Comparison of ENCODE assay signal across 16 cellular contexts in genomic region chr16:3482659-3483241, GRCh38. TPM values are rescaled to one million over a fixed set of nuclear protein-coding genes. Genes with fewer than 3 reads are reported as not detected.
DNase-seq lines count a peak whose midpoint lies in the region; ATAC-seq and TF ChIP-seq lines count a peak whose summit lies in the region.
"Had no signal": no experiment of that assay in that cellular context is flagged by ENCODE, and none has a peak within 500 bp of the region (broad histone marks: within the 10 kb centered on the region; RNA-seq: fewer than 3 reads in every experiment).

No MANE protein-coding gene starts in this region.

- H3K27ac Mint-ChIP-seq in activated naive CD4-positive, alpha-beta T cell treated with anti-CD3 and anti-CD28 coated beads, Interleukin-2, amount 10 ng/mL, durations not matched to agents 7 days and 5 days: peak overlapping the region; percentile 15
- peak overlapping the region; percentile 38 for H3K27ac Mint-ChIP-seq in endodermal cell
- H3K27ac Mint-ChIP-seq: CD4-positive, CD25-positive, alpha-beta regulatory T cell had no signal

- ATAC-seq in HG02852 (IDR thresholded peaks at IDR 0.05; ENCODE audit: unreplicated experiment): no peak
- ATAC-seq: GM12878, Panc1 had no signal

- no peaks in the 10 kb centered on the region for H3K4me1 Mint-ChIP-seq in activated naive CD4-positive, alpha-beta T cell treated with anti-CD3 and anti-CD28 coated beads, Interleukin-2, amount 10 ng/mL, durations not matched to agents 7 days and 5 days
- H3K4me1 Mint-ChIP-seq in endodermal cell: peaks cover 11% of the 10 kb centered on the region

- DNase-seq in activated naive CD4-positive, alpha-beta T cell treated with anti-CD3 and anti-CD28 coated beads, Interleukin-2, amount 10 ng/mL, durations not matched to agents 7 days and 5 days: no peak
- no peak for DNase-seq in activated naive CD4-positive, alpha-beta T cell treated with Interleukin-2 at 50 U/mL for 16 hours
- DNase-seq in WERI-Rb-1 (no peak), endodermal cell (peak; percentile 45), spleen (peak; percentile 13), brain microvascular endothelial cell (no peak)
- DNase-seq: CD4-positive, CD25-positive, alpha-beta regulatory T cell; NCI-H1417; NCI-H1930; NCI-H2171; NCI-H774 had no signal

- H3K4me1 ChIP-seq in endodermal cell (ENCODE audit: control insufficient read depth, insufficient read depth, low read length): peaks cover 3% of the 10 kb centered on the region
- H3K4me1 ChIP-seq in spleen: peaks cover 0 to 8% (median 2%) of the 10 kb centered on the region in 6 donors

- no peak overlapping the region for H3K9ac ChIP-seq in endodermal cell (ENCODE audit: extremely low read depth, low read length, poor library complexity, severe bottlenecking)

- no peaks in the 10 kb centered on the region for H3K9me3 Mint-ChIP-seq in activated naive CD4-positive, alpha-beta T cell treated with anti-CD3 and anti-CD28 coated beads, Interleukin-2, amount 10 ng/mL, durations not matched to agents 7 days and 5 days
- no peaks in the 10 kb centered on the region for H3K9me3 Mint-ChIP-seq in endodermal cell
- H3K9me3 Mint-ChIP-seq: CD4-positive, CD25-positive, alpha-beta regulatory T cell had no signal

- H3K27me3 ChIP-seq in WERI-Rb-1 (ENCODE audit: insufficient read depth, low read depth, severe bottlenecking): no peaks in the 10 kb centered on the region
- no peaks in the 10 kb centered on the region for H3K27me3 ChIP-seq in endodermal cell (ENCODE audit: control insufficient read depth, insufficient read depth, low read length, poor library complexity, severe bottlenecking)
- no peaks in the 10 kb centered on the region for H3K27me3 ChIP-seq in spleen (replicated peaks in 1 of 7)
- no peaks in the 10 kb centered on the region for H3K27me3 ChIP-seq in brain microvascular endothelial cell (replicated peaks)

- H3K4me3 ChIP-seq in WERI-Rb-1 (ENCODE audit: low read depth, low read length) (no peak overlapping the region), endodermal cell (ENCODE audit: low read length) (no peak overlapping the region), spleen (no peak overlapping the region), brain microvascular endothelial cell (ENCODE audit: low read depth, low read length) (no peak overlapping the region)
- H3K4me3 ChIP-seq: GM12878 had no signal

- H3K36me3 Mint-ChIP-seq in activated naive CD4-positive, alpha-beta T cell treated with anti-CD3 and anti-CD28 coated beads, Interleukin-2, amount 10 ng/mL, durations not matched to agents 7 days and 5 days: peaks cover 38% of the 10 kb centered on the region
- H3K36me3 Mint-ChIP-seq in endodermal cell (ENCODE audit: low read depth): peaks cover 72% of the 10 kb centered on the region

- no peaks in the 10 kb centered on the region for H3K9me3 ChIP-seq in WERI-Rb-1 (ENCODE audit: severe bottlenecking)
- H3K9me3 ChIP-seq in endodermal cell (ENCODE audit: control insufficient read depth, low read length): no peaks in the 10 kb centered on the region
- H3K9me3 ChIP-seq in spleen: no peaks in the 10 kb centered on the region

- TF ChIP-seq POLR2A in spleen (IDR thresholded peaks at IDR 0.05): no peak

- CTCF ChIA-PET in activated naive CD4-positive, alpha-beta T cell treated with anti-CD3 and anti-CD28 coated beads, Interleukin-2, amount 10 ng/mL, durations not matched to agents 7 days and 5 days (lab: Charles Lee): no interaction called here

- TF ChIP-seq CTCF in WERI-Rb-1 (IDR thresholded peaks at IDR 0.05; ENCODE audit: low read depth, low read length) (peak; percentile 49), endodermal cell (conservative IDR thresholded peaks at IDR 0.05) (no peak), spleen (IDR thresholded peaks at IDR 0.05 in 8 of 11, conservative IDR thresholded peaks at IDR 0.05 in 3 of 11) (no peak), brain microvascular endothelial cell (IDR thresholded peaks at IDR 0.05; ENCODE audit: low read depth, low read length, missing control alignments) (no peak)

- no peak overlapping the region for H3K4me3 Mint-ChIP-seq in activated naive CD4-positive, alpha-beta T cell treated with anti-CD3 and anti-CD28 coated beads, Interleukin-2, amount 10 ng/mL, durations not matched to agents 7 days and 5 days
- H3K4me3 Mint-ChIP-seq in endodermal cell: no peak overlapping the region
- H3K4me3 Mint-ChIP-seq: CD4-positive, CD25-positive, alpha-beta regulatory T cell had no signal

- H3K27ac ChIP-seq in WERI-Rb-1: peak overlapping the region; percentile 65
- H3K27ac ChIP-seq in endodermal cell (ENCODE audit: low read depth, low read length): no peak overlapping the region
- no peak overlapping the region for H3K27ac ChIP-seq in spleen
- H3K27ac ChIP-seq in brain microvascular endothelial cell: no peak overlapping the region

- peaks cover 71% of the 10 kb centered on the region for H3K36me3 ChIP-seq in WERI-Rb-1
- peaks cover 50% of the 10 kb centered on the region for H3K36me3 ChIP-seq in endodermal cell (ENCODE audit: control insufficient read depth, insufficient read depth, low read length)
- peaks cover 3 to 100% (median 85%) of the 10 kb centered on the region in 6 donors for H3K36me3 ChIP-seq in spleen
- H3K36me3 ChIP-seq in brain microvascular endothelial cell (replicated peaks): peaks cover 50% of the 10 kb centered on the region

- in situ Hi-C loops in brain microvascular endothelial cell (cut with HindIII; ENCODE audit: low pct_ligation_motif_present, low sequenced_read_pairs): no loop called here

- intact Hi-C loops in spleen (cut with DNase I; ENCODE audit: low total_unique reads): no loop called here

- 95 to 96% methylated on average over 15 to 18 of the region's 18 CpGs for WGBS in endodermal cell (ENCODE audit: insufficient coverage in 1 of 2, insufficient read length in 1 of 2), 2 experiments
- 93 to 96% (median 95%) methylated on average over 18 of the region's 18 CpGs for WGBS in spleen, 5 donors

- no peaks in the 10 kb centered on the region for H3K27me3 Mint-ChIP-seq in activated naive CD4-positive, alpha-beta T cell treated with anti-CD3 and anti-CD28 coated beads, Interleukin-2, amount 10 ng/mL, durations not matched to agents 7 days and 5 days
- no peaks in the 10 kb centered on the region for H3K27me3 Mint-ChIP-seq in endodermal cell (ENCODE audit: insufficient read depth)
- H3K27me3 Mint-ChIP-seq: CD4-positive, CD25-positive, alpha-beta regulatory T cell had no signal

RNA-seq across cellular contexts. Expression of gene C16orf90, which starts 12.5 kb away (rescaled TPM):
- not detected for total RNA-seq in endodermal cell
- polyA plus RNA-seq in endodermal cell (2013, experiment 1 of 2): not detected
- polyA plus RNA-seq in endodermal cell (2013, experiment 2 of 2): not detected
- total RNA-seq in spleen: not detected
- not detected for polyA plus RNA-seq in spleen
- total RNA-seq: CD4-positive, CD25-positive, alpha-beta regulatory T cell; G401; GM12878; NCI-H460 had no signal
- polyA plus RNA-seq: CD4-positive, CD25-positive, alpha-beta regulatory T cell; GM12878 had no signal

RNA-seq across cellular contexts. Expression of gene CLUAP1, which starts 18.1 kb away (rescaled TPM):
- total RNA-seq in endodermal cell (10 to 100 TPM; 27.4 to 36.8 TPM), spleen (10 to 100 TPM in 6 of 7 donors, 1 to 10 TPM in 1; 9.8 to 19.7 (median 14.9) TPM)
- polyA plus RNA-seq in endodermal cell (2013, experiment 1 of 2): 34.2 TPM
- 22.5 TPM for polyA plus RNA-seq in endodermal cell (2013, experiment 2 of 2)
- 1 to 10 TPM; 4.0 to 9.2 (median 9.0) TPM for polyA plus RNA-seq in spleen

RNA-seq across cellular contexts. Expression of gene NAA60, which starts 39.3 kb away (rescaled TPM):
- total RNA-seq in endodermal cell (10 to 100 TPM; 54.5 to 61.8 TPM), spleen (10 to 100 TPM; 35.0 to 85.9 (median 51.2) TPM)
- 47.2 TPM for polyA plus RNA-seq in endodermal cell (2013, experiment 1 of 2)
- 44.7 TPM for polyA plus RNA-seq in endodermal cell (2013, experiment 2 of 2)
- polyA plus RNA-seq in spleen: 10 to 100 TPM; 27.2 to 40.3 (median 33.8) TPM

RNA-seq across cellular contexts. Expression of gene ZNF597, which starts 39.4 kb away (rescaled TPM):
- total RNA-seq in endodermal cell (1 to 10 TPM; 2.0 to 3.1 TPM), spleen (1 to 10 TPM; 2.4 to 4.6 (median 3.7) TPM)
- polyA plus RNA-seq in endodermal cell (2013, experiment 1 of 2): 2.4 TPM
- 2.2 TPM for polyA plus RNA-seq in endodermal cell (2013, experiment 2 of 2)
- 1 to 10 TPM in 2 of 3 donors, under 1 TPM in 1; 0.78 to 1.3 (median 1.2) TPM for polyA plus RNA-seq in spleen

Comparison
In these comparisons a context has a peak if more than half of its experiments do, and no peak if none do; other contexts are left out.
1. DNase-seq: peak in endodermal cell (single experiment) and spleen (single experiment); none in activated naive CD4-positive, alpha-beta T cell treated with anti-CD3 and anti-CD28 coated beads, Interleukin-2, amount 10 ng/mL, durations not matched to agents 7 days and 5 days (single experiment), activated naive CD4-positive, alpha-beta T cell treated with Interleukin-2 at 50 U/mL for 16 hours (single experiment), WERI-Rb-1 (single experiment) and brain microvascular endothelial cell (single experiment).